ENCODE assay signal across 18 cellular contexts in the genomic region with DNA sequence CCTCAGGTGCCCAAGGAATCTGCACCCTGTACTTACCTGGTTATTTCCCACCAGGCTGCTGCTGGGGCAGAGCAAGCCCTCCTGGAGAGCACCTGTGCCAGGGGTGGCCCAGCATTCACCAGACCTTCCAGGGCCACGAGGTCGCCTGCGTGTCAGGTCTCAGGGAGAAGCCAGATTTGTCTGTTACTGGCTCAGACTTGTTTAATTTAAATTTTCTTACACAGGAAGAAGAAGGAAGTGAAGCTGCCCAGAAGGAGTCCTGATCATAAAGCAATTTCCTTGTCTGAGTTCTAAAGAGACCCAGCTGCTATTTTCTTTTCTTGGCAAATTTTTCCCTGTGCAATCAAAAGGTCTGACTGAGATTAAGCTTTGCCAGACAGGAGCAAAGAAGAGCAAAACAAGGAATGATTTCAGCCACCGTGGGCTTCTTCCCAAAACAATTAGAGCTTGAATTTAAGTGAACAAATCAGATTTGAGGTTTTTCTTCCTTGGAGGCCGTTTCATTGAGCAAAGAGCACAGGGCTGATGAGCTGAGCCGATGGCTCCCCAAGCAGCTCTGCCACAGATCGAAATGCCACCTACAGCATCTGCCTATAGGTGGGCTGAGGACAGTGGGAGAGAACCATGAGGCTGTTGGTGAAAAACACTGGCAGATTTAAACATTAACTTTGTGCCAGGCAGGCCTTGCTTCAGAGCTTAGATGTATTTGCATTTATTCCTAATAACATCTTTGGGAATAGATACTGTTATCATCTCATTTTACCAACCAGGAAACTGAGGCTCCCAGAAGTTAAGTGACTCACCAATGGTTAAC.
"Had no signal": no experiment of that assay in that cellular context is flagged by ENCODE, and none has a peak within 500 bp of the region (broad histone marks: within the 10 kb centered on the region; RNA-seq: fewer than 3 reads in every experiment).

No MANE protein-coding gene starts in this region.

- H3K9me3 Mint-ChIP-seq: activated B cell treated with CpG ODN at 0.5 μM for 24 hours; activated CD4-positive, alpha-beta memory T cell treated with anti-CD3 and anti-CD28 coated beads, Interleukin-2, amount 10 ng/mL, durations not matched to agents 7 days and 5 days; activated naive CD8-positive, alpha-beta T cell treated with anti-CD3 and anti-CD28 coated beads, Interleukin-2, amount 10 ng/mL, durations not matched to agents 7 days and 5 days; effector memory CD8-positive, alpha-beta T cell; stimulated activated naive B cell treated with anti-CD40 and anti-IgM and Interleukin-4, amounts not matched to agents 10 μg/mL and 1 μg/mL and 100 μg/mL, for 72 hours; T-cell had no signal

- H3K4me1 Mint-ChIP-seq: activated B cell treated with CpG ODN at 0.5 μM for 24 hours; stimulated activated naive B cell treated with anti-CD40 and anti-IgM and Interleukin-4, amounts not matched to agents 10 μg/mL and 1 μg/mL and 100 μg/mL, for 72 hours had no signal

- H3K36me3 Mint-ChIP-seq: activated CD8-positive, alpha-beta memory T cell treated with anti-CD3 and anti-CD28 coated beads, Interleukin-2, amount 10 ng/mL, durations not matched to agents 7 days and 5 days; activated naive CD8-positive, alpha-beta T cell treated with anti-CD3 and anti-CD28 coated beads, Interleukin-2, amount 10 ng/mL, durations not matched to agents 7 days and 5 days; stimulated activated naive B cell treated with anti-CD40 and anti-IgM and Interleukin-4, amounts not matched to agents 10 μg/mL and 1 μg/mL and 100 μg/mL, for 72 hours; T-cell had no signal

- H3K4me3 Mint-ChIP-seq: activated B cell treated with CpG ODN at 0.5 μM for 24 hours; activated CD4-positive, alpha-beta memory T cell treated with anti-CD3 and anti-CD28 coated beads, Interleukin-2, amount 10 ng/mL, durations not matched to agents 7 days and 5 days; activated CD8-positive, alpha-beta memory T cell treated with anti-CD3 and anti-CD28 coated beads, Interleukin-2, amount 10 ng/mL, durations not matched to agents 7 days and 5 days; activated naive CD8-positive, alpha-beta T cell treated with anti-CD3 and anti-CD28 coated beads, Interleukin-2, amount 10 ng/mL, durations not matched to agents 7 days and 5 days; effector memory CD8-positive, alpha-beta T cell; naive thymus-derived CD8-positive, alpha-beta T cell; stimulated activated naive B cell treated with anti-CD40 and anti-IgM and Interleukin-4, amounts not matched to agents 10 μg/mL and 1 μg/mL and 100 μg/mL, for 72 hours; T-cell had no signal

- DNase-seq: activated B cell treated with CpG ODN at 0.5 μM for 24 hours; activated CD4-positive, alpha-beta memory T cell treated with anti-CD3 and anti-CD28 coated beads, Interleukin-2, amount 10 ng/mL, durations not matched to agents 7 days and 5 days; activated CD4-positive, alpha-beta T cell treated with anti-CD3 and anti-CD28 coated beads for 4 hours; activated CD8-positive, alpha-beta memory T cell treated with anti-CD3 and anti-CD28 coated beads, Interleukin-2, amount 10 ng/mL, durations not matched to agents 7 days and 5 days; activated naive CD4-positive, alpha-beta T cell; activated naive CD8-positive, alpha-beta T cell treated with anti-CD3 and anti-CD28 coated beads, Interleukin-2, amount 10 ng/mL, durations not matched to agents 7 days and 5 days; amygdala; dermis blood vessel endothelial cell; effector memory CD8-positive, alpha-beta T cell; heart left ventricle; mesendoderm; naive thymus-derived CD8-positive, alpha-beta T cell; sigmoid colon; stimulated activated naive B cell treated with anti-CD40 and anti-IgM and Interleukin-4, amounts not matched to agents 10 μg/mL and 1 μg/mL and 100 μg/mL, for 72 hours; T-cell; tibial artery had no signal

- H3K27ac Mint-ChIP-seq: activated B cell treated with CpG ODN at 0.5 μM for 24 hours; activated CD4-positive, alpha-beta memory T cell treated with anti-CD3 and anti-CD28 coated beads, Interleukin-2, amount 10 ng/mL, durations not matched to agents 7 days and 5 days; activated CD8-positive, alpha-beta memory T cell treated with anti-CD3 and anti-CD28 coated beads, Interleukin-2, amount 10 ng/mL, durations not matched to agents 7 days and 5 days; activated naive CD8-positive, alpha-beta T cell treated with anti-CD3 and anti-CD28 coated beads, Interleukin-2, amount 10 ng/mL, durations not matched to agents 7 days and 5 days; effector memory CD8-positive, alpha-beta T cell; stimulated activated naive B cell treated with anti-CD40 and anti-IgM and Interleukin-4, amounts not matched to agents 10 μg/mL and 1 μg/mL and 100 μg/mL, for 72 hours; T-cell had no signal

- H3K4me3 ChIP-seq: cardiac muscle cell, gastroesophageal sphincter, heart left ventricle, sigmoid colon, tibial artery had no signal
